ENCODE assay signal across 2 cellular contexts in the genomic region with DNA sequence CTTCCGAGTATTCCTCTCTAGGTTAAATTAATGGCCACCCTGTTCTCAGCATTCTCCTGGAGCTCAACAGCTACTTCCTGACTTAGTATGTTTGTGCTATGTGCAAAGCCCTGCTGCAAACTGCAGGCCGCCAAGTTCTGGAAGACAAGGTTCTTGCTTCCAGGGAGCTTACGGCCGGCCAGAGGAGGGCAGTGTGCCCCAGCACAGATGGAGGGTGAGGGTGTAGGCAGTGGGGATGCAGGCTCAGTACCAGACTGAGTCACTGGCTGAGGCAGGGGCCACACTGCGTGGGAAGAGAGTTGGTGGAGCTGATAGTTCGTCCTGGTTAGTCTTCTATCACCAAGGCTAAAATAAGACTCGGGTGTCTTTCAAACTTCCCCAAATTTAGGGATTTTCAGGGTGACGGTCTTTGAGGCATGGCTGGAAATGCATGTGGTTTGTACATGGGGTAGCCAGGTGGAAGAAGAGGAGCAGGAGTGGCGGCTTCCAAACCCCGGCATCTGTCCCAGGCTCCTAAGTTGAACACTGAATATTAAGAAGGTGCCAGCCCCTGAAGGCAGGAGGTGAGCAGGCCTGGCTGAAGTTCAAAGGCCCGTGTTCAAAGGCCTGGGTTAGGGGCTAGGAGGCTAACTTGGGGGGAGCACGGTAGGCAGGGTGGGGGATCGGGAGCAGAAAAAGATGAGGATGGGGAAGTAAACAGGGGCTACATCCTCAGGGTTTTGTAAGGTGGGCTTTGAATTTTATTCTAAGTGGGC.
TF ChIP-seq lines count a peak whose summit lies in the region.

No MANE protein-coding gene starts in this region.

TF ChIP-seq in HEK293T, 16 proteins besides CTCF, POLR2A, EP300 and RAD21:
- no peak for TF ChIP-seq PKNOX1 (IDR thresholded peaks at IDR 0.05)
- TF ChIP-seq SUZ12 (IDR thresholded peaks at IDR 0.05): no peak
- TF ChIP-seq HDGF (IDR thresholded peaks at IDR 0.05; ENCODE audit: borderline replicate concordance): no peak
- no peak for TF ChIP-seq ELF4 (IDR thresholded peaks at IDR 0.05)
- no peak for TF ChIP-seq NFRKB (IDR thresholded peaks at IDR 0.05)
- TF ChIP-seq L3MBTL2 (conservative IDR thresholded peaks at IDR 0.05): no peak
- TF ChIP-seq FOXK2 (IDR thresholded peaks at IDR 0.05): no peak
- TF ChIP-seq ZNF384 (IDR thresholded peaks at IDR 0.05): no peak
- no peak for TF ChIP-seq CTBP1 (IDR thresholded peaks at IDR 0.05; ENCODE audit: borderline replicate concordance)
- no peak for TF ChIP-seq TARDBP (IDR thresholded peaks at IDR 0.05)
TF ChIP-seq in HEK293T: peak in this region for 0.

TF ChIP-seq in HepG2, 621 proteins besides CTCF, POLR2A, EP300 and RAD21 (continues in another document):
- TF ChIP-seq ZNF484 (CRISPR knock-in tag; IDR thresholded peaks at IDR 0.05; ENCODE audit: borderline replicate concordance, low read depth): no peak
- TF ChIP-seq KDM2A (CRISPR knock-in tag; IDR thresholded peaks at IDR 0.05; ENCODE audit: borderline replicate concordance, low read depth): peak; percentile 51; the same call in 1 of the 2 replicates
- no peak for TF ChIP-seq ZHX2 (IDR thresholded peaks at IDR 0.05; ENCODE audit: low read depth)
- TF ChIP-seq ZHX2 (CRISPR knock-in tag; IDR thresholded peaks at IDR 0.05; ENCODE audit: borderline replicate concordance): no peak
- TF ChIP-seq, protein P1, sequence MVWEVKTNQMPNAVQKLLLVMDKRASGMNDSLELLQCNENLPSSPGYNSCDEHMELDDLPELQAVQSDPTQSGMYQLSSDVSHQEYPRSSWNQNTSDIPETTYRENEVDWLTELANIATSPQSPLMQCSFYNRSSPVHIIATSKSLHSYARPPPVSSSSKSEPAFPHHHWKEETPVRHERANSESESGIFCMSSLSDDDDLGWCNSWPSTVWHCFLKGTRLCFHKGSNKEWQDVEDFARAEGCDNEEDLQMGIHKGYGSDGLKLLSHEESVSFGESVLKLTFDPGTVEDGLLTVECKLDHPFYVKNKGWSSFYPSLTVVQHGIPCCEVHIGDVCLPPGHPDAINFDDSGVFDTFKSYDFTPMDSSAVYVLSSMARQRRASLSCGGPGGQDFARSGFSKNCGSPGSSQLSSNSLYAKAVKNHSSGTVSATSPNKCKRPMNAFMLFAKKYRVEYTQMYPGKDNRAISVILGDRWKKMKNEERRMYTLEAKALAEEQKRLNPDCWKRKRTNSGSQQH (CRISPR knock-in tag; IDR thresholded peaks at IDR 0.05; ENCODE audit: low read depth): no peak
- no peak for TF ChIP-seq ZNF530 (CRISPR knock-in tag; IDR thresholded peaks at IDR 0.05; ENCODE audit: low read depth)
- no peak for TF ChIP-seq ZFP82 (CRISPR knock-in tag; IDR thresholded peaks at IDR 0.05; ENCODE audit: borderline replicate concordance)
- 0 out of 2 replicates have a peak, but pooled peaks have one; percentile 19 for TF ChIP-seq THAP11 (CRISPR knock-in tag; IDR thresholded peaks at IDR 0.05)
- TF ChIP-seq PRDM4 (CRISPR knock-in tag; IDR thresholded peaks at IDR 0.05; ENCODE audit: borderline replicate concordance): no peak
- no peak for TF ChIP-seq ERF (CRISPR knock-in tag; IDR thresholded peaks at IDR 0.05)
- no peak for TF ChIP-seq REXO4 (CRISPR knock-in tag; IDR thresholded peaks at IDR 0.05; ENCODE audit: borderline replicate concordance)
- TF ChIP-seq, protein P2, sequence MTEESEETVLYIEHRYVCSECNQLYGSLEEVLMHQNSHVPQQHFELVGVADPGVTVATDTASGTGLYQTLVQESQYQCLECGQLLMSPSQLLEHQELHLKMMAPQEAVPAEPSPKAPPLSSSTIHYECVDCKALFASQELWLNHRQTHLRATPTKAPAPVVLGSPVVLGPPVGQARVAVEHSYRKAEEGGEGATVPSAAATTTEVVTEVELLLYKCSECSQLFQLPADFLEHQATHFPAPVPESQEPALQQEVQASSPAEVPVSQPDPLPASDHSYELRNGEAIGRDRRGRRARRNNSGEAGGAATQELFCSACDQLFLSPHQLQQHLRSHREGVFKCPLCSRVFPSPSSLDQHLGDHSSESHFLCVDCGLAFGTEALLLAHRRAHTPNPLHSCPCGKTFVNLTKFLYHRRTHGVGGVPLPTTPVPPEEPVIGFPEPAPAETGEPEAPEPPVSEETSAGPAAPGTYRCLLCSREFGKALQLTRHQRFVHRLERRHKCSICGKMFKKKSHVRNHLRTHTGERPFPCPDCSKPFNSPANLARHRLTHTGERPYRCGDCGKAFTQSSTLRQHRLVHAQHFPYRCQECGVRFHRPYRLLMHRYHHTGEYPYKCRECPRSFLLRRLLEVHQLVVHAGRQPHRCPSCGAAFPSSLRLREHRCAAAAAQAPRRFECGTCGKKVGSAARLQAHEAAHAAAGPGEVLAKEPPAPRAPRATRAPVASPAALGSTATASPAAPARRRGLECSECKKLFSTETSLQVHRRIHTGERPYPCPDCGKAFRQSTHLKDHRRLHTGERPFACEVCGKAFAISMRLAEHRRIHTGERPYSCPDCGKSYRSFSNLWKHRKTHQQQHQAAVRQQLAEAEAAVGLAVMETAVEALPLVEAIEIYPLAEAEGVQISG (CRISPR knock-in tag; IDR thresholded peaks at IDR 0.05): peak; percentile 51
- no peak for TF ChIP-seq ZKSCAN1 (IDR thresholded peaks at IDR 0.05; ENCODE audit: low read length)
- 0 out of 2 replicates have a peak, but pooled peaks have one; percentile 19 for TF ChIP-seq HMG20A (CRISPR knock-in tag; IDR thresholded peaks at IDR 0.05; ENCODE audit: borderline replicate concordance)
- TF ChIP-seq NONO (IDR thresholded peaks at IDR 0.05): no peak
- 0 out of 2 replicates have a peak, but pooled peaks have one; percentile 30 for TF ChIP-seq NONO (CRISPR knock-in tag; conservative IDR thresholded peaks at IDR 0.05)
- TF ChIP-seq, protein P3, sequence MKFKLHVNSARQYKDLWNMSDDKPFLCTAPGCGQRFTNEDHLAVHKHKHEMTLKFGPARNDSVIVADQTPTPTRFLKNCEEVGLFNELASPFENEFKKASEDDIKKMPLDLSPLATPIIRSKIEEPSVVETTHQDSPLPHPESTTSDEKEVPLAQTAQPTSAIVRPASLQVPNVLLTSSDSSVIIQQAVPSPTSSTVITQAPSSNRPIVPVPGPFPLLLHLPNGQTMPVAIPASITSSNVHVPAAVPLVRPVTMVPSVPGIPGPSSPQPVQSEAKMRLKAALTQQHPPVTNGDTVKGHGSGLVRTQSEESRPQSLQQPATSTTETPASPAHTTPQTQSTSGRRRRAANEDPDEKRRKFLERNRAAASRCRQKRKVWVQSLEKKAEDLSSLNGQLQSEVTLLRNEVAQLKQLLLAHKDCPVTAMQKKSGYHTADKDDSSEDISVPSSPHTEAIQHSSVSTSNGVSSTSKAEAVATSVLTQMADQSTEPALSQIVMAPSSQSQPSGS (CRISPR knock-in tag; IDR thresholded peaks at IDR 0.05): no peak
- 0 out of 2 replicates have a peak, but pooled peaks have one; percentile 29 for TF ChIP-seq GATAD2A (CRISPR knock-in tag; IDR thresholded peaks at IDR 0.05)
- no peak for TF ChIP-seq MNT (IDR thresholded peaks at IDR 0.05)
- TF ChIP-seq SMYD3 (CRISPR knock-in tag; IDR thresholded peaks at IDR 0.05): no peak
- no peak for TF ChIP-seq PBX3 (CRISPR knock-in tag; IDR thresholded peaks at IDR 0.05; ENCODE audit: borderline replicate concordance)
- peak; percentile 48 to 56; a peak in 2 of 4 replicates for TF ChIP-seq HMGXB4 (CRISPR knock-in tag; IDR thresholded peaks at IDR 0.05; ENCODE audit: borderline replicate concordance in 1 of 2, low read depth in 1 of 2)
- no peak for TF ChIP-seq ZNF367 (CRISPR knock-in tag; IDR thresholded peaks at IDR 0.05; ENCODE audit: borderline replicate concordance)
